In the genomic region with DNA sequence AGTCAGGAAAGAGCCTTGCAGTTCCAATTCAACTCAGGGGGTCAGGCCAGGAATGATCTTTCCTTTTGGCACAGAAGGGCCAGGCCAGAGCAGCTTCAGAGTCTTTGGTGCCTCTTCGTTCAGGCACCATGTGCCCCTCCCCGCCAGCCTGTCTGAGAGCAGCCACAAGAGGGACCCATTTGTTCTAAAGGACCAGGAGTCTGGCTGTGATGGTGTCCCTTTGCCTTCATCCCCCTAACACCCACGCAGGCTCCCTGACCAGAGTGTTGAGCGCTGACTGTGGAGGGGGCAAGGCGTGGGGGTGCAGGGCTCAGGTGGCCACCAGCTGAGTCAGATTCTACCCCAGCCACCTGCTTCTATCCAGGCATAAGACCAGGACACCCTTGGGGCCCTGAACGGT, we compare ENCODE assay signal across 13 cellular contexts.
A peak's percentile ranks its signal among the peaks of the same experiment; 100 is the strongest.
DNase-seq lines count a peak whose midpoint lies in the region; ATAC-seq and TF ChIP-seq lines count a peak whose summit lies in the region.
"Had no signal": no experiment of that assay in that cellular context is flagged by ENCODE, and none has a peak within 500 bp of the region (broad histone marks: within the 10 kb centered on the region; RNA-seq: fewer than 3 reads in every experiment).

No MANE protein-coding gene starts in this region.

- no peak overlapping the region for H3K27ac Mint-ChIP-seq in progenitor cell of endocrine pancreas
- H3K27ac Mint-ChIP-seq: naive thymus-derived CD8-positive, alpha-beta T cell; stimulated activated memory B cell treated with anti-CD40 and anti-IgM and Interleukin-4, amounts not matched to agents 10 μg/mL and 1 μg/mL and 100 μg/mL, for 72 hours had no signal

- TF ChIP-seq CTCF in progenitor cell of endocrine pancreas (IDR thresholded peaks at IDR 0.05; ENCODE audit: unreplicated experiment): peak; percentile 27

- peaks cover 5% of the 10 kb centered on the region for H3K27me3 Mint-ChIP-seq in progenitor cell of endocrine pancreas

- no peak overlapping the region for H3K4me3 Mint-ChIP-seq in progenitor cell of endocrine pancreas (ENCODE audit: low read depth)
- H3K4me3 Mint-ChIP-seq: naive thymus-derived CD8-positive, alpha-beta T cell; stimulated activated memory B cell treated with anti-CD40 and anti-IgM and Interleukin-4, amounts not matched to agents 10 μg/mL and 1 μg/mL and 100 μg/mL, for 72 hours had no signal

- no peaks in the 10 kb centered on the region for H3K4me1 Mint-ChIP-seq in progenitor cell of endocrine pancreas (ENCODE audit: low read depth)
- H3K4me1 Mint-ChIP-seq: naive thymus-derived CD8-positive, alpha-beta T cell; stimulated activated memory B cell treated with anti-CD40 and anti-IgM and Interleukin-4, amounts not matched to agents 10 μg/mL and 1 μg/mL and 100 μg/mL, for 72 hours had no signal

- no peaks in the 10 kb centered on the region for H3K36me3 Mint-ChIP-seq in progenitor cell of endocrine pancreas (ENCODE audit: insufficient read depth)
- H3K36me3 Mint-ChIP-seq: stimulated activated memory B cell treated with anti-CD40 and anti-IgM and Interleukin-4, amounts not matched to agents 10 μg/mL and 1 μg/mL and 100 μg/mL, for 72 hours had no signal

- H3K9me3 Mint-ChIP-seq in progenitor cell of endocrine pancreas (ENCODE audit: low read depth): no peaks in the 10 kb centered on the region

- peak; percentile 30 for DNase-seq in NCI-H748 (lab: John Stamatoyannopoulos, UW; ENCODE audit: unreplicated experiment)
- no peak for DNase-seq in NCI-H748 treated with DMSO at 0.1 percent for 48 hours (lab: John Stamatoyannopoulos, UW)
- peak; percentile 28 for DNase-seq in NCI-H146 treated with DMSO at 0.1 percent for 48 hours (lab: John Stamatoyannopoulos, UW; ENCODE audit: unreplicated experiment)
- DNase-seq in cerebellar cortex (ENCODE audit: low spot score): peak; percentile 13
- DNase-seq in progenitor cell of endocrine pancreas (ENCODE audit: low spot score, unreplicated experiment): no peak
- no peak for DNase-seq in NCI-H345 (lab: John Stamatoyannopoulos, UW)
- no peak for DNase-seq in dedifferentiated amniotic fluid mesenchymal stem cell (ENCODE audit: extremely low spot score)
- DNase-seq: activated CD4-positive, alpha-beta T cell treated with anti-CD3 and anti-CD28 coated beads for 1 hour; activated effector memory CD4-positive, alpha-beta T cell treated with Interleukin-2 at 50 U/mL for 16 hours; hippocampal formation; naive thymus-derived CD8-positive, alpha-beta T cell had no signal

- ATAC-seq in HG02623 (IDR thresholded peaks at IDR 0.05; ENCODE audit: unreplicated experiment): no peak
- ATAC-seq: naive thymus-derived CD8-positive, alpha-beta T cell; stimulated activated memory B cell treated with anti-CD40 and anti-IgM and Interleukin-4, amounts not matched to agents 10 μg/mL and 1 μg/mL and 100 μg/mL, for 72 hours had no signal

Comparison
In these comparisons a context has a peak if more than half of its experiments do, and no peak if none do; other contexts are left out.
1. DNase-seq: peak in NCI-H748 (single experiment), NCI-H146 treated with DMSO at 0.1 percent for 48 hours (single experiment) and cerebellar cortex (single experiment); none in NCI-H748 treated with DMSO at 0.1 percent for 48 hours (single experiment), progenitor cell of endocrine pancreas (single experiment), NCI-H345 (single experiment) and dedifferentiated amniotic fluid mesenchymal stem cell (single experiment).